In genomic region chr5:103587185-103587748, GRCh38 we compare ENCODE assay signal across 7 cellular contexts. TPM values are rescaled to one million over a fixed set of nuclear protein-coding genes. Genes with fewer than 3 reads are reported as not detected.
DNase-seq lines count a peak whose midpoint lies in the region; ATAC-seq and TF ChIP-seq lines count a peak whose summit lies in the region.

No MANE protein-coding gene starts in this region.

- RAD21 ChIA-PET in HCT116 (lab: Charles Lee; ENCODE audit: low non-redundant PET in 1 of 2, low total read pairs in 2 of 2, uncharacterized antibody in 2 of 2, unreplicated experiment in 2 of 2), result interaction anchor here (0.8 to 1.4 kb wide), 3 partner anchors 221 to 592 kb away, joined by 3 to 4 read pairs (median 4); no protein-coding TSS in a partner anchor

- no peak overlapping the region for H3K4me3 ChIP-seq in HCT116 (replicated peaks in 1 of 2; ENCODE audit: low read depth in 1 of 2, low read length in 2 of 2)
- H3K4me3 ChIP-seq in colonic mucosa, result no peak overlapping the region
- no peak overlapping the region for H3K4me3 ChIP-seq in parathyroid adenoma (ENCODE audit: low read depth, low read length)

- TF ChIP-seq POLR2A in HCT116 (IDR thresholded peaks at IDR 0.05; ENCODE audit: borderline replicate concordance, extremely low read depth, insufficient read depth, insufficient read length), result no peak

- CTCF ChIA-PET in HCT116 (lab: Charles Lee), result interaction anchor here (0.7 to 3.1 kb wide), 5 partner anchors 10 to 592 kb away, joined by 3 to 27 read pairs (median 8); no protein-coding TSS in a partner anchor

- no peaks in the 10 kb centered on the region for H4K20me1 ChIP-seq in HCT116 (ENCODE audit: insufficient read depth)

- intact Hi-C loops in HCT116 (cut with micrococcal nuclease) (loop anchor here (1.0 to 10.0 kb wide), 3 partner anchors 222 to 828 kb away; no protein-coding TSS in a partner anchor), colonic mucosa (cut with DNase I) (loop anchor here (5.0 kb wide), 1 partner anchor 590 kb away; no protein-coding TSS in a partner anchor), posterior vena cava (cut with DNase I) (no loop called here)

- no peaks in the 10 kb centered on the region for H3K9me3 ChIP-seq in HCT116 (ENCODE audit: control insufficient read depth in 1 of 2, insufficient read depth in 1 of 2, low read depth in 1 of 2, low read length in 2 of 2)
- no peaks in the 10 kb centered on the region for H3K9me3 ChIP-seq in colonic mucosa
- no peaks in the 10 kb centered on the region for H3K9me3 ChIP-seq in parathyroid adenoma (ENCODE audit: control insufficient read depth, low read length)

- TF ChIP-seq CTCF in HCT116 (IDR thresholded peaks at IDR 0.05 in 2 of 3, conservative IDR thresholded peaks at IDR 0.05 in 1 of 3; ENCODE audit: borderline replicate concordance in 1 of 3, insufficient read depth in 1 of 3, low read depth in 2 of 3, low read length in 2 of 3) (peak; percentile 35 to 69 (median 45); a peak in 4 of 6 replicates), colonic mucosa (IDR thresholded peaks at IDR 0.05) (peak; percentile 24), parathyroid adenoma (IDR thresholded peaks at IDR 0.05) (peak; percentile 12)

- no TSS peak for BruUV-seq in HCT116 (replicated peaks; lab: Mats Ljungman, UMichigan)

- no peak for DNase-seq in HCT116 (ENCODE audit: low read depth, low spot score)
- peak; percentile 49 for DNase-seq in NCI-H345 (lab: John Stamatoyannopoulos, UW)
- DNase-seq in colonic mucosa, result no peak
- DNase-seq in posterior vena cava (ENCODE audit: low spot score), result no peak

- H3K27me3 ChIP-seq in HCT116 (ENCODE audit: insufficient read depth, low read length) (no peaks in the 10 kb centered on the region), colonic mucosa (no peaks in the 10 kb centered on the region), parathyroid adenoma (ENCODE audit: control insufficient read depth, insufficient read depth, low read length) (no peaks in the 10 kb centered on the region)

- H2AFZ ChIP-seq in HCT116 (ENCODE audit: low read depth, low read length, poor library complexity, severe bottlenecking) (peak overlapping the region; percentile 59), parathyroid adenoma (no peak overlapping the region)

- H3K9ac ChIP-seq in HCT116 (ENCODE audit: low read length) (no peak overlapping the region), colonic mucosa (ENCODE audit: low read depth in 2 of 2, low read length in 2 of 2) (no peak overlapping the region), parathyroid adenoma (no peak overlapping the region)

- peak; percentile 74 for TF ChIP-seq RAD21 in HCT116 (IDR thresholded peaks at IDR 0.05; ENCODE audit: low read depth)

- H3K4me1 ChIP-seq in HCT116 (ENCODE audit: control insufficient read depth in 1 of 2, insufficient read depth in 2 of 2, low read length in 2 of 2), result peaks cover 0 to 6% of the 10 kb centered on the region in 2 experiments; a peak in 1 of 4 replicates
- H3K4me1 ChIP-seq in colonic mucosa, result no peaks in the 10 kb centered on the region
- H3K4me1 ChIP-seq in parathyroid adenoma, result no peaks in the 10 kb centered on the region

- H3K9me2 ChIP-seq in HCT116 (ENCODE audit: insufficient read depth), result no peaks in the 10 kb centered on the region

- POLR2A ChIA-PET in HCT116 (lab: Charles Lee), result no interaction called here

- ATAC-seq in HCT116, result peak; percentile 53; the same call in 1 of the 2 replicates
- no peak for ATAC-seq in GM19455 (IDR thresholded peaks at IDR 0.05; ENCODE audit: unreplicated experiment)
- ATAC-seq in GM18907 (IDR thresholded peaks at IDR 0.05; ENCODE audit: unreplicated experiment), result no peak

- no peaks in the 10 kb centered on the region for H3K79me2 ChIP-seq in HCT116 (ENCODE audit: insufficient read depth, low read length)
- H3K79me2 ChIP-seq in parathyroid adenoma, result no peaks in the 10 kb centered on the region

- H3K27ac ChIP-seq in HCT116 (ENCODE audit: low read depth, low read length), result no peak overlapping the region
- no peak overlapping the region for H3K27ac ChIP-seq in colonic mucosa
- no peak overlapping the region for H3K27ac ChIP-seq in parathyroid adenoma

- H3K4me2 ChIP-seq in HCT116 (ENCODE audit: low read length), result no peak overlapping the region
- no peak overlapping the region for H3K4me2 ChIP-seq in parathyroid adenoma (ENCODE audit: low read length)

- H3K36me3 ChIP-seq in HCT116 (ENCODE audit: control insufficient read depth in 1 of 2, insufficient read depth in 2 of 2, low read length in 2 of 2) (no peaks in the 10 kb centered on the region), colonic mucosa (no peaks in the 10 kb centered on the region), parathyroid adenoma (ENCODE audit: control insufficient read depth, insufficient read depth, low read length) (no peaks in the 10 kb centered on the region)

TF ChIP-seq in HCT116, 20 proteins besides CTCF, POLR2A, EP300 and RAD21:
- TF ChIP-seq FOSL1 (IDR thresholded peaks at IDR 0.05; ENCODE audit: low read depth), result no peak
- no peak for TF ChIP-seq ATF3 (IDR thresholded peaks at IDR 0.05)
- TF ChIP-seq CBX3 (IDR thresholded peaks at IDR 0.05; ENCODE audit: low read depth), result no peak
- TF ChIP-seq YY1 (IDR thresholded peaks at IDR 0.05; ENCODE audit: extremely low read depth, insufficient replicate concordance, low read depth, low read length), result no peak
- TF ChIP-seq POLR2AphosphoS5 (IDR thresholded peaks at IDR 0.05; ENCODE audit: low read depth, low read length), result no peak
- no peak for TF ChIP-seq REST (IDR thresholded peaks at IDR 0.05; ENCODE audit: low read depth)
- no peak for TF ChIP-seq ZFX (IDR thresholded peaks at IDR 0.05)
- no peak for TF ChIP-seq ZBTB33 (IDR thresholded peaks at IDR 0.05; ENCODE audit: extremely low read depth, insufficient replicate concordance, low read length)

RNA-seq across cellular contexts. Expression of gene NUDT12, which starts 24.7 kb away (rescaled TPM):
- 15.8 TPM for total RNA-seq in HCT116 (2021; ENCODE audit: unreplicated experiment)
- polyA plus RNA-seq in HCT116 (2012), result 3.6 and 5.4 TPM in 2 replicates
- 10 to 100 TPM; 24.8 to 28.6 TPM for total RNA-seq in colonic mucosa
- 10 to 100 TPM in 1 of 2 donors, 1 to 10 TPM in 1; 10.0 to 10.1 TPM for total RNA-seq in posterior vena cava

Comparison
In these comparisons a context has a peak if more than half of its experiments do, and no peak if none do; other contexts are left out.
1. intact Hi-C loops: an anchor here in HCT116 (1.0 to 10.0 kb wide) and colonic mucosa (5.0 kb wide); none called in posterior vena cava.